In genomic region chr12:41724216-41724615, GRCh38 we compare ENCODE assay signal across 1 cellular context.
TF ChIP-seq lines count a peak whose summit lies in the region.

No MANE protein-coding gene starts in this region.

TF ChIP-seq in GM12878, 131 proteins besides CTCF, POLR2A, EP300 and RAD21 (continued from another document):
- TF ChIP-seq PKNOX1 (IDR thresholded peaks at IDR 0.05), result peak; percentile 76
